9 cellular contexts compared by ENCODE assay signal in the genomic region with DNA sequence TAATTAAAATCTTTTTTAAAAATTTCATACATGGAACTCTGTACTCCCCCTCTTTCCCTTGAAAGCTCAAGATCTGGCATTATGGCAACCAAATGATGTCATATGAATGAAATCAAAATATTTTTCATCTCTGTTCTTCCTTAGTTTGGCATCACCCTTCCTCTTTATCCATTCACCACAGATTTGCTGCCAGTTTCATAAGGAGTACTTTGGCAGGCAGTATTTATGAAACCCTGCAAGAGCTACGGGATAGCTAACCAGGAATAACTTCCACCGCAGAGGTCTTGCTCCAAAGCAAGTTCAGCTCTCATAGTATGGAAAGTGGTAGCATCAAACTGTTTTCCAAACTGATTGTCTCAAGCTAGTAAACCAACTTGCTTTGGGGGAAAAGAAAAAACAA.
"Had no signal": no experiment of that assay in that cellular context is flagged by ENCODE, and none has a peak within 500 bp of the region (broad histone marks: within the 10 kb centered on the region; RNA-seq: fewer than 3 reads in every experiment).

No MANE protein-coding gene starts in this region.

- FAIRE-seq: H54, K562 had no signal

- DNase-seq: GM23248, GOT3, H9, HCEC 1CT, IMR-90, KG1 had no signal

- H3K27ac ChIP-seq: GM23248, HL-60 had no signal

- H2AFZ ChIP-seq: GM23248 had no signal

- H3K9ac ChIP-seq: GM23248 had no signal

- ATAC-seq: K562 had no signal

- H3K4me3 ChIP-seq: GM23248, K562 had no signal
